20 cellular contexts compared by ENCODE assay signal in genomic region chr1:18041685-18042355, GRCh38.
DNase-seq lines count a peak whose midpoint lies in the region; ATAC-seq and TF ChIP-seq lines count a peak whose summit lies in the region.
"Had no signal": no experiment of that assay in that cellular context is flagged by ENCODE, and none has a peak within 500 bp of the region (broad histone marks: within the 10 kb centered on the region; RNA-seq: fewer than 3 reads in every experiment).

No MANE protein-coding gene starts in this region.

- intact Hi-C loops in activated B cell treated with CpG ODN at 0.5 μM for 24 hours (cut with micrococcal nuclease): no loop called here

- H3K4me2 ChIP-seq in SK-N-SH (no peak overlapping the region), trophoblast cell (ENCODE audit: low read length) (peak overlapping the region; percentile 30)

- H3K9me3 ChIP-seq in SK-N-SH (no peaks in the 10 kb centered on the region), trophoblast cell (ENCODE audit: insufficient read depth, low read depth, low read length) (no peaks in the 10 kb centered on the region)
- H3K9me3 ChIP-seq: spleen had no signal

- H2BK12ac ChIP-seq in trophoblast cell (ENCODE audit: low read length): no peak overlapping the region

- H3K79me1 ChIP-seq in trophoblast cell (ENCODE audit: low read length): no peaks in the 10 kb centered on the region

- H2AK5ac ChIP-seq in trophoblast cell (ENCODE audit: low read length): no peak overlapping the region

- H3K4me1 ChIP-seq in SK-N-SH (ENCODE audit: control insufficient read depth in 1 of 2, insufficient read depth in 2 of 2, low read depth in 1 of 2, low read length in 1 of 2) (peaks cover 0 to 17% of the 10 kb centered on the region in 2 experiments; a peak in 1 of 4 replicates), trophoblast cell (ENCODE audit: control insufficient read depth in 1 of 2, insufficient read depth in 2 of 2, low read length in 2 of 2) (peaks cover 9 to 12% of the 10 kb centered on the region in 2 experiments)

- H4K12ac ChIP-seq in trophoblast cell (ENCODE audit: low read depth, low read length): no peak overlapping the region

- H3K18ac ChIP-seq in trophoblast cell (ENCODE audit: low read length): no peak overlapping the region

- H3K27me3 Mint-ChIP-seq in activated B cell treated with CpG ODN at 0.5 μM for 24 hours: peaks cover 15% of the 10 kb centered on the region

- H2BK120ac ChIP-seq in trophoblast cell (ENCODE audit: insufficient read depth, low read length, poor library complexity): no peak overlapping the region

- no peak for TF ChIP-seq CTCF in SK-N-SH (IDR thresholded peaks at IDR 0.05)
- TF ChIP-seq CTCF in activated B cell treated with CpG ODN at 0.5 μM for 24 hours (IDR thresholded peaks at IDR 0.05): no peak

- WGBS in SK-N-SH (ENCODE audit: low lambda C conversion rate): 11% methylated on average over 11 of the region's 11 CpGs
- WGBS in trophoblast cell (ENCODE audit: extremely low coverage, insufficient coverage, insufficient read length): no CpG with 5 or more reads among the region's 11 CpGs

- H2BK5ac ChIP-seq in trophoblast cell (ENCODE audit: low read depth, low read length, poor library complexity): no peak overlapping the region

- no peak overlapping the region for H3K4me3 Mint-ChIP-seq in activated B cell treated with CpG ODN at 0.5 μM for 24 hours
- H3K4me3 Mint-ChIP-seq: activated naive CD8-positive, alpha-beta T cell treated with anti-CD3 and anti-CD28 coated beads, Interleukin-2, amount 50 U/mL, for 24 hours; CD8-positive, alpha-beta memory T cell; neural crest cell had no signal

- POLR2A ChIA-PET in SK-N-SH (lab: Yijun Ruan, JAX) (interaction anchor here (0.8 kb wide), 1 partner anchor 9 kb away, joined by 4 read pairs; no protein-coding TSS in a partner anchor), activated B cell treated with CpG ODN at 0.5 μM for 24 hours (lab: Charles Lee) (no interaction called here)

- no peaks in the 10 kb centered on the region for H4K20me1 ChIP-seq in SK-N-SH (ENCODE audit: insufficient read depth)

- H3K27me3 ChIP-seq in SK-N-SH (ENCODE audit: insufficient read depth): no peaks in the 10 kb centered on the region
- peaks cover 3% of the 10 kb centered on the region for H3K27me3 ChIP-seq in H7 (ENCODE audit: control insufficient read depth, insufficient read depth, low read length)
- H3K27me3 ChIP-seq in trophoblast cell (ENCODE audit: insufficient read depth, low read length): no peaks in the 10 kb centered on the region

- H3K36me3 ChIP-seq in SK-N-SH (replicated peaks in 1 of 2; ENCODE audit: control insufficient read depth in 1 of 2, insufficient read depth in 2 of 2, low read length in 1 of 2): no peaks in the 10 kb centered on the region
- no peaks in the 10 kb centered on the region for H3K36me3 ChIP-seq in H7 (replicated peaks; ENCODE audit: control insufficient read depth, insufficient read depth, low read length)
- no peaks in the 10 kb centered on the region for H3K36me3 ChIP-seq in trophoblast cell (ENCODE audit: control insufficient read depth in 1 of 2, insufficient read depth in 2 of 2, low read length in 2 of 2)
- H3K36me3 ChIP-seq: spleen had no signal

- H3K4ac ChIP-seq in trophoblast cell (ENCODE audit: low read depth, low read length): no peak overlapping the region

- H3K4me3 ChIP-seq in SK-N-SH (ENCODE audit: low read depth in 2 of 2, low read length in 1 of 2) (no peak overlapping the region), H7 (ENCODE audit: insufficient read depth, low read depth, low read length) (no peak overlapping the region), trophoblast cell (ENCODE audit: low read depth, low read length) (no peak overlapping the region)
- H3K4me3 ChIP-seq: spleen had no signal

- H4K91ac ChIP-seq in trophoblast cell (ENCODE audit: low read depth, low read length): no peak overlapping the region

- no peak; a peak in 1 of 4 replicates for TF ChIP-seq EP300 in SK-N-SH (IDR thresholded peaks at IDR 0.05; ENCODE audit: borderline replicate concordance in 1 of 2, low read depth in 1 of 2, low read length in 1 of 2)

- TF ChIP-seq RAD21 in SK-N-SH (IDR thresholded peaks at IDR 0.05; ENCODE audit: low read length): peak; percentile 35; the same call in 1 of the 2 replicates

- no peaks in the 10 kb centered on the region for H3K79me2 ChIP-seq in SK-N-SH (ENCODE audit: insufficient read depth)
- H3K79me2 ChIP-seq in trophoblast cell (ENCODE audit: control insufficient read depth, insufficient read depth, low read length, poor library complexity): no peaks in the 10 kb centered on the region

- H2AFZ ChIP-seq in SK-N-SH (ENCODE audit: low read depth) (no peak overlapping the region), trophoblast cell (ENCODE audit: insufficient read depth, low read length, poor library complexity) (no peak overlapping the region)

- H3F3A ChIP-seq in SK-N-SH (replicated peaks; ENCODE audit: insufficient read depth): no peaks in the 10 kb centered on the region

- H3K9ac ChIP-seq in SK-N-SH (no peak overlapping the region), trophoblast cell (ENCODE audit: low read length) (no peak overlapping the region)

- peak overlapping the region in 1 of 2 experiments; percentile 60; a peak in 2 of 4 replicates for H3K27ac ChIP-seq in SK-N-SH (ENCODE audit: low read depth in 2 of 2, low read length in 1 of 2)
- no peak overlapping the region for H3K27ac ChIP-seq in trophoblast cell (ENCODE audit: low read depth, low read length)
- H3K27ac ChIP-seq: RWPE1 had no signal

- no peaks in the 10 kb centered on the region for H3K9me2 ChIP-seq in SK-N-SH

- peak overlapping the region; percentile 37 for H3K27ac Mint-ChIP-seq in activated B cell treated with CpG ODN at 0.5 μM for 24 hours
- H3K27ac Mint-ChIP-seq: activated naive CD8-positive, alpha-beta T cell treated with anti-CD3 and anti-CD28 coated beads, Interleukin-2, amount 50 U/mL, for 24 hours; CD8-positive, alpha-beta memory T cell had no signal

- peaks cover 34% of the 10 kb centered on the region for H3K4me1 Mint-ChIP-seq in activated B cell treated with CpG ODN at 0.5 μM for 24 hours
- H3K4me1 Mint-ChIP-seq: neural crest cell had no signal

- ATAC-seq in SK-N-SH treated with all-trans-retinoic acid at 6 μM for 48 hours (no peak), activated B cell treated with CpG ODN at 0.5 μM for 24 hours (ENCODE audit: low read depth) (no peak), HG03135 (IDR thresholded peaks at IDR 0.05; ENCODE audit: unreplicated experiment) (no peak)
- ATAC-seq: activated naive CD8-positive, alpha-beta T cell treated with anti-CD3 and anti-CD28 coated beads, Interleukin-2, amount 50 U/mL, for 24 hours had no signal

- no peaks in the 10 kb centered on the region for H3K36me3 Mint-ChIP-seq in activated B cell treated with CpG ODN at 0.5 μM for 24 hours (ENCODE audit: low read depth)
- H3K36me3 Mint-ChIP-seq: CD8-positive, alpha-beta memory T cell had no signal

- no peak overlapping the region for H4K8ac ChIP-seq in trophoblast cell (ENCODE audit: low read depth, low read length)

- no peak overlapping the region for H3K14ac ChIP-seq in trophoblast cell (ENCODE audit: low read length)

- CTCF ChIA-PET in SK-N-SH (lab: Yijun Ruan, JAX) (interaction anchor here (0.6 to 2.4 kb wide), 19 partner anchors 8 to 865 kb away, joined by 3 to 10 read pairs (median 4); no protein-coding TSS in a partner anchor), activated B cell treated with CpG ODN at 0.5 μM for 24 hours (lab: Charles Lee) (no interaction called here)

- DNase-seq in SK-N-SH (peak; percentile 74), H7 (peak; percentile 79), activated B cell treated with CpG ODN at 0.5 μM for 24 hours (no peak), trophoblast cell (peak in 1 of 2 donors; percentile 3), COLO668 (lab: John Stamatoyannopoulos, UW; ENCODE audit: unreplicated experiment) (no peak), SHP77 treated with DMSO at 0.1 percent for 48 hours (lab: John Stamatoyannopoulos, UW) (no peak)
- DNase-seq: activated CD4-positive, alpha-beta T cell treated with anti-CD3 and anti-CD28 coated beads for 48 hours; activated CD8-positive, alpha-beta memory T cell treated with anti-CD3 and anti-CD28 coated beads, Interleukin-2, amount 50 U/mL, for 4 hours; activated effector memory CD4-positive, alpha-beta T cell treated with Interleukin-2 at 50 U/mL for 16 hours; activated naive CD8-positive, alpha-beta T cell treated with anti-CD3 and anti-CD28 coated beads, Interleukin-2, amount 50 U/mL, for 24 hours; CD8-positive, alpha-beta memory T cell; EL; foreskin fibroblast; NCI-H1105 treated with DMSO at 0.1 percent for 48 hours; spleen; SW 1271 had no signal

- H3K9me3 Mint-ChIP-seq in activated B cell treated with CpG ODN at 0.5 μM for 24 hours: no peaks in the 10 kb centered on the region
- H3K9me3 Mint-ChIP-seq: activated naive CD8-positive, alpha-beta T cell treated with anti-CD3 and anti-CD28 coated beads, Interleukin-2, amount 50 U/mL, for 24 hours; CD8-positive, alpha-beta memory T cell; neural crest cell had no signal

- no peak overlapping the region for H3K23ac ChIP-seq in trophoblast cell (ENCODE audit: low read length)

TF ChIP-seq in SK-N-SH, 30 proteins besides CTCF, POLR2A, EP300 and RAD21:
- no peak for TF ChIP-seq NFIC (IDR thresholded peaks at IDR 0.05; ENCODE audit: borderline replicate concordance)
- TF ChIP-seq SMC3 (IDR thresholded peaks at IDR 0.05; ENCODE audit: low read depth, low read length): peak; percentile 20; the same call in 1 of the 2 replicates
- TF ChIP-seq RCOR1 (IDR thresholded peaks at IDR 0.05; ENCODE audit: low read length): peak; percentile 40; the same call in 1 of the 2 replicates
- peak; percentile 80 for TF ChIP-seq GATA2 (CRISPR knock-in tag; IDR thresholded peaks at IDR 0.05)

TF ChIP-seq in SK-N-SH treated with all-trans-retinoic acid at 6 μM for 48 hours, 23 proteins besides CTCF, POLR2A, EP300 and RAD21 (continues in another document):
- TF ChIP-seq ZNF70 (CRISPR knock-in tag; IDR thresholded peaks at IDR 0.05) (no peak), ZC3H10 (CRISPR knock-in tag; IDR thresholded peaks at IDR 0.05) (no peak), ZNF565 (CRISPR knock-in tag; conservative IDR thresholded peaks at IDR 0.05; ENCODE audit: low read depth) (no peak), ESRRG (CRISPR knock-in tag; IDR thresholded peaks at IDR 0.05) (no peak), PATZ1 (CRISPR knock-in tag; IDR thresholded peaks at IDR 0.05; ENCODE audit: borderline replicate concordance) (no peak)

Comparison
In these comparisons a context has a peak if more than half of its experiments do, and no peak if none do; other contexts are left out.
1. DNase-seq: peak in SK-N-SH (single experiment) and H7 (single experiment); none in activated B cell treated with CpG ODN at 0.5 μM for 24 hours (single experiment), COLO668 (single experiment) and SHP77 treated with DMSO at 0.1 percent for 48 hours (single experiment).